ENCODE assay signal across 25 cellular contexts in the genomic region with DNA sequence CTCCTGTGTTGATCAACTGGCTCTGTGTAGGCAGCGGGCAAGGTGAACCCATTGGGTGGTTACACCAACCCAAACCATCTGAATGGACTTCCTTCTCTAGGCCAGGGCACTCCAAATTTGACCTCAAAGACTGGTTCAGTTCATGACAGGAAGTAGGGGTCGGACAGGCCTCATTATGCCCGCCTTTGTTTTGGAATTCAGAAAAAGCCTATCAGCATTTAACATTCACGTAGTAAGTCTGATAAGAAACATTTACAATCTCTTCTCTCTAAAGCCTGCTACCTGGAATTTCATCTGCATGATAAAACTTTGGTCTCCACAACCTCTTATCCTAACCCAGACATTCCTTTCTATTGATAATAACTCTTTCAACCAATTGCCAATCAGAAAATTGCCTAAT.
"Had no signal": no experiment of that assay in that cellular context is flagged by ENCODE, and none has a peak within 500 bp of the region (broad histone marks: within the 10 kb centered on the region; RNA-seq: fewer than 3 reads in every experiment).

No MANE protein-coding gene starts in this region.

- ATAC-seq: activated CD8-positive, alpha-beta memory T cell treated with anti-CD3 and anti-CD28 coated beads, Interleukin-2, amount 10 ng/mL, durations not matched to agents 7 days and 5 days; activated CD8-positive, alpha-beta T cell treated with anti-CD3 and anti-CD28 coated beads for 36 hours; right lobe of liver; stimulated activated naive B cell treated with anti-CD40 and anti-IgM and Interleukin-4, amounts not matched to agents 10 μg/mL and 1 μg/mL and 100 μg/mL, for 72 hours; T-helper 17 cell had no signal

- H3K4me3 ChIP-seq: left ventricle myocardium inferior, right lobe of liver, skin epidermis, upper lobe of left lung had no signal

- H3K36me3 ChIP-seq: left ventricle myocardium inferior, right lobe of liver, upper lobe of left lung, WERI-Rb-1 had no signal

- H3K27me3 Mint-ChIP-seq: activated CD8-positive, alpha-beta T cell treated with anti-CD3 and anti-CD28 coated beads for 36 hours had no signal

- DNase-seq: activated CD4-positive, alpha-beta T cell treated with anti-CD3 and anti-CD28 coated beads, Interleukin-2, amount 10 ng/mL, durations not matched to agents 7 days and 5 days; activated CD4-positive, CD25-positive, alpha-beta regulatory T cell treated with anti-CD3 and anti-CD28 coated beads, Interleukin-2, amount 50 U/mL, for 72 hours; activated CD8-positive, alpha-beta memory T cell treated with anti-CD3 and anti-CD28 coated beads, Interleukin-2, amount 10 ng/mL, durations not matched to agents 7 days and 5 days; activated CD8-positive, alpha-beta T cell treated with anti-CD3 and anti-CD28 coated beads for 36 hours; activated gamma-delta T cell; activated T-cell treated with anti-CD3 and anti-CD28 coated beads for 4 hours; aorta; erythroblast; foreskin melanocyte; glutamatergic neuron; hypothalamus; left ventricle myocardium inferior; nephron progenitor cell; occipital lobe; right lobe of liver; stimulated activated CD4-positive, alpha-beta T cell treated with anti-CD3 and anti-CD28 coated beads, Interleukin-15, amount 100 ng/mL, for 24 hours; stimulated activated naive B cell treated with anti-CD40 and anti-IgM and Interleukin-4, amounts not matched to agents 10 μg/mL and 1 μg/mL and 100 μg/mL, for 72 hours; SW 1271; T-helper 17 cell; upper lobe of left lung; WERI-Rb-1 had no signal

- H3K36me3 Mint-ChIP-seq: activated CD8-positive, alpha-beta memory T cell treated with anti-CD3 and anti-CD28 coated beads, Interleukin-2, amount 10 ng/mL, durations not matched to agents 7 days and 5 days; activated naive CD4-positive, alpha-beta T cell treated with anti-CD3 and anti-CD28 coated beads, Interleukin-2, amount 50 U/mL, for 24 hours; brain; stimulated activated naive B cell treated with anti-CD40 and anti-IgM and Interleukin-4, amounts not matched to agents 10 μg/mL and 1 μg/mL and 100 μg/mL, for 72 hours had no signal

- H3K9me3 ChIP-seq: left ventricle myocardium inferior, right lobe of liver, upper lobe of left lung had no signal

- H3K27ac ChIP-seq: left ventricle myocardium inferior, right lobe of liver, upper lobe of left lung, WERI-Rb-1 had no signal

- H3K4me3 Mint-ChIP-seq: activated CD4-positive, alpha-beta T cell treated with anti-CD3 and anti-CD28 coated beads, Interleukin-2, amount 10 ng/mL, durations not matched to agents 7 days and 5 days; activated CD8-positive, alpha-beta memory T cell treated with anti-CD3 and anti-CD28 coated beads, Interleukin-2, amount 10 ng/mL, durations not matched to agents 7 days and 5 days; activated CD8-positive, alpha-beta T cell treated with anti-CD3 and anti-CD28 coated beads for 36 hours; activated naive CD4-positive, alpha-beta T cell treated with anti-CD3 and anti-CD28 coated beads, Interleukin-2, amount 50 U/mL, for 24 hours; activated T-helper 1 cell treated with anti-CD3 and anti-CD28 coated beads, Interleukin-12 subunit alpha, Interleukin-12 subunit beta, Interleukin-2, Interleukin-4 antibody, amounts not matched to agents 30 ng/mL and 10 ng/mL and 1 ng/mL, durations not matched to agents 14 hours and 24 hours and 36 hours; brain; nephron progenitor cell; stimulated activated naive B cell treated with anti-CD40 and anti-IgM and Interleukin-4, amounts not matched to agents 10 μg/mL and 1 μg/mL and 100 μg/mL, for 72 hours; T-helper 17 cell had no signal

- H3K27me3 ChIP-seq: right lobe of liver, upper lobe of left lung had no signal

- H3K27ac Mint-ChIP-seq: activated CD4-positive, alpha-beta T cell treated with anti-CD3 and anti-CD28 coated beads, Interleukin-2, amount 10 ng/mL, durations not matched to agents 7 days and 5 days; activated CD8-positive, alpha-beta memory T cell treated with anti-CD3 and anti-CD28 coated beads, Interleukin-2, amount 10 ng/mL, durations not matched to agents 7 days and 5 days; activated CD8-positive, alpha-beta T cell treated with anti-CD3 and anti-CD28 coated beads for 36 hours; activated naive CD4-positive, alpha-beta T cell treated with anti-CD3 and anti-CD28 coated beads, Interleukin-2, amount 50 U/mL, for 24 hours; activated T-helper 1 cell treated with anti-CD3 and anti-CD28 coated beads, Interleukin-12 subunit alpha, Interleukin-12 subunit beta, Interleukin-2, Interleukin-4 antibody, amounts not matched to agents 30 ng/mL and 10 ng/mL and 1 ng/mL, durations not matched to agents 14 hours and 24 hours and 36 hours; brain; nephron progenitor cell; stimulated activated naive B cell treated with anti-CD40 and anti-IgM and Interleukin-4, amounts not matched to agents 10 μg/mL and 1 μg/mL and 100 μg/mL, for 72 hours; T-helper 17 cell had no signal

- H3K4me1 Mint-ChIP-seq: activated naive CD4-positive, alpha-beta T cell treated with anti-CD3 and anti-CD28 coated beads, Interleukin-2, amount 50 U/mL, for 24 hours; brain; nephron progenitor cell had no signal

- H3K4me1 ChIP-seq: left ventricle myocardium inferior had no signal

- H3K9me3 Mint-ChIP-seq: activated CD8-positive, alpha-beta T cell treated with anti-CD3 and anti-CD28 coated beads for 36 hours; activated naive CD4-positive, alpha-beta T cell treated with anti-CD3 and anti-CD28 coated beads, Interleukin-2, amount 50 U/mL, for 24 hours; activated T-helper 1 cell treated with anti-CD3 and anti-CD28 coated beads, Interleukin-12 subunit alpha, Interleukin-12 subunit beta, Interleukin-2, Interleukin-4 antibody, amounts not matched to agents 30 ng/mL and 10 ng/mL and 1 ng/mL, durations not matched to agents 14 hours and 24 hours and 36 hours; brain; nephron progenitor cell; stimulated activated naive B cell treated with anti-CD40 and anti-IgM and Interleukin-4, amounts not matched to agents 10 μg/mL and 1 μg/mL and 100 μg/mL, for 72 hours had no signal
